In genomic region chr11:126211236-126212088, GRCh38 we compare ENCODE assay signal across 1 cellular context.
TF ChIP-seq lines count a peak whose summit lies in the region.

FAM118B (plus strand) TSS chr11:126211782; CDS start chr11:126235002, 23,220 bp downstream.
RPUSD4 (minus strand) TSS chr11:126211650; CDS start chr11:126211638, 12 bp downstream.

TF ChIP-seq in HepG2, 621 proteins besides CTCF, POLR2A, EP300 and RAD21 (continued from another document and continues in another):
- TF ChIP-seq FOXP4 (CRISPR knock-in tag; IDR thresholded peaks at IDR 0.05) (peak; percentile 7; the same call in 1 of the 2 replicates), ZBTB46 (CRISPR knock-in tag; IDR thresholded peaks at IDR 0.05; ENCODE audit: borderline replicate concordance) (no peak; the same call in 1 of the 2 replicates), ZNF720 (CRISPR knock-in tag; IDR thresholded peaks at IDR 0.05) (no peak), FOXC1 (CRISPR knock-in tag; IDR thresholded peaks at IDR 0.05; ENCODE audit: borderline replicate concordance) (peak; percentile 84), ZNF75D (CRISPR knock-in tag; IDR thresholded peaks at IDR 0.05; ENCODE audit: borderline replicate concordance) (no peak), ZNF24 (IDR thresholded peaks at IDR 0.05) (0 out of 2 replicates have a peak, but pooled peaks have one; percentile 38), TBX3 (IDR thresholded peaks at IDR 0.05; ENCODE audit: borderline replicate concordance) (0 out of 2 replicates have a peak, but pooled peaks have one; percentile 22), ZNF839 (CRISPR knock-in tag; IDR thresholded peaks at IDR 0.05; ENCODE audit: borderline replicate concordance) (no peak), ZNF382 (CRISPR knock-in tag; IDR thresholded peaks at IDR 0.05; ENCODE audit: borderline replicate concordance) (no peak), IKZF4 (CRISPR knock-in tag; IDR thresholded peaks at IDR 0.05; ENCODE audit: borderline replicate concordance, low read depth, not compliant biosample characterization) (peak; percentile 66), FOXO1 (CRISPR knock-in tag; IDR thresholded peaks at IDR 0.05) (0 out of 2 replicates have a peak, but pooled peaks have one; percentile 36), HOXD1 (CRISPR knock-in tag; IDR thresholded peaks at IDR 0.05) (peak; percentile 27; the same call in 1 of the 2 replicates), DPF2 (CRISPR knock-in tag; IDR thresholded peaks at IDR 0.05; ENCODE audit: borderline replicate concordance, low read depth) (no peak), FOXA1 (IDR thresholded peaks at IDR 0.05) (no peak), FOXA1 (CRISPR knock-in tag; IDR thresholded peaks at IDR 0.05) (0 out of 2 replicates have a peak, but pooled peaks have one; percentile 57), SKIL (CRISPR knock-in tag; IDR thresholded peaks at IDR 0.05; ENCODE audit: borderline replicate concordance) (no peak), ZNF484 (CRISPR knock-in tag; IDR thresholded peaks at IDR 0.05; ENCODE audit: borderline replicate concordance, low read depth) (no peak), CERS6 (CRISPR knock-in tag; IDR thresholded peaks at IDR 0.05) (no peak), SUZ12 (IDR thresholded peaks at IDR 0.05; ENCODE audit: low read depth, low read length) (no peak), ZNF260 (CRISPR knock-in tag; IDR thresholded peaks at IDR 0.05; ENCODE audit: borderline replicate concordance, low read depth) (no peak), HMG20B (CRISPR knock-in tag; conservative IDR thresholded peaks at IDR 0.05) (no peak), SETDB1 (CRISPR knock-in tag; IDR thresholded peaks at IDR 0.05; ENCODE audit: borderline replicate concordance) (no peak), ZSCAN21 (CRISPR knock-in tag; IDR thresholded peaks at IDR 0.05; ENCODE audit: borderline replicate concordance) (peak; percentile 24; the same call in 1 of the 2 replicates), ZNF788 (CRISPR knock-in tag; IDR thresholded peaks at IDR 0.05; ENCODE audit: borderline replicate concordance) (peak; percentile 59; the same call in 1 of the 2 replicates), ZNF558 (CRISPR knock-in tag; IDR thresholded peaks at IDR 0.05; ENCODE audit: borderline replicate concordance) (peak; percentile 83; the same call in 1 of the 2 replicates), AHR (CRISPR knock-in tag; IDR thresholded peaks at IDR 0.05) (no peak), KDM1A (CRISPR knock-in tag; IDR thresholded peaks at IDR 0.05) (no peak), SAFB2 (CRISPR knock-in tag; IDR thresholded peaks at IDR 0.05; ENCODE audit: borderline replicate concordance, low read depth) (no peak), ZMYM4 (CRISPR knock-in tag; IDR thresholded peaks at IDR 0.05) (peak; percentile 93), ZBTB40 (IDR thresholded peaks at IDR 0.05) (no peak), ZBTB40 (CRISPR knock-in tag; IDR thresholded peaks at IDR 0.05) (no peak), ARNT (IDR thresholded peaks at IDR 0.05) (no peak), RARG (CRISPR knock-in tag; IDR thresholded peaks at IDR 0.05; ENCODE audit: low read depth) (no peak), ATF7 (IDR thresholded peaks at IDR 0.05) (no peak), ATF7 (CRISPR knock-in tag; IDR thresholded peaks at IDR 0.05) (no peak), SP1 (IDR thresholded peaks at IDR 0.05) (no peak), SP1 (CRISPR knock-in tag; IDR thresholded peaks at IDR 0.05) (peak; percentile 96), ZNF629 (CRISPR knock-in tag; conservative IDR thresholded peaks at IDR 0.05) (peak; percentile 77; the same call in 1 of the 2 replicates), MAX (IDR thresholded peaks at IDR 0.05) (peak; percentile 98), U2AF2 (IDR thresholded peaks at IDR 0.05; ENCODE audit: low read depth, low read length) (peak; percentile 15; the same call in 1 of the 2 replicates), ELF4 (CRISPR knock-in tag; IDR thresholded peaks at IDR 0.05; ENCODE audit: borderline replicate concordance) (no peak), PRMT3 (CRISPR knock-in tag; IDR thresholded peaks at IDR 0.05; ENCODE audit: borderline replicate concordance, low read depth) (no peak), ZFX (CRISPR knock-in tag; IDR thresholded peaks at IDR 0.05; ENCODE audit: low read depth) (peak; percentile 87), SIN3A (IDR thresholded peaks at IDR 0.05; ENCODE audit: borderline replicate concordance, low read depth, low read length) (peak; percentile 72), ARNT2 (CRISPR knock-in tag; IDR thresholded peaks at IDR 0.05; ENCODE audit: low read depth) (peak; percentile 91), MAFK (conservative IDR thresholded peaks at IDR 0.05 in 1 of 2, IDR thresholded peaks at IDR 0.05 in 1 of 2; ENCODE audit: low read length in 2 of 2) (no peak), ZNF441 (CRISPR knock-in tag; IDR thresholded peaks at IDR 0.05; ENCODE audit: borderline replicate concordance) (peak; percentile 43; the same call in 1 of the 2 replicates), SNAPC5 (CRISPR knock-in tag; IDR thresholded peaks at IDR 0.05; ENCODE audit: borderline replicate concordance) (no peak), HOXA5 (CRISPR knock-in tag; IDR thresholded peaks at IDR 0.05) (peak; percentile 26; the same call in 1 of the 2 replicates), MXD4 (CRISPR knock-in tag; IDR thresholded peaks at IDR 0.05) (peak; percentile 97), TEF (CRISPR knock-in tag; IDR thresholded peaks at IDR 0.05) (no peak), FOXP1 (IDR thresholded peaks at IDR 0.05) (no peak), FOXP1 (CRISPR knock-in tag; IDR thresholded peaks at IDR 0.05) (no peak), FOXM1 (CRISPR knock-in tag; IDR thresholded peaks at IDR 0.05) (no peak), ZNF7 (CRISPR knock-in tag; IDR thresholded peaks at IDR 0.05) (no peak), MYC (CRISPR knock-in tag; IDR thresholded peaks at IDR 0.05; ENCODE audit: borderline replicate concordance) (peak; percentile 99), ZC3H13 (CRISPR knock-in tag; IDR thresholded peaks at IDR 0.05) (no peak)
